10 cellular contexts compared by ENCODE assay signal in the genomic region with DNA sequence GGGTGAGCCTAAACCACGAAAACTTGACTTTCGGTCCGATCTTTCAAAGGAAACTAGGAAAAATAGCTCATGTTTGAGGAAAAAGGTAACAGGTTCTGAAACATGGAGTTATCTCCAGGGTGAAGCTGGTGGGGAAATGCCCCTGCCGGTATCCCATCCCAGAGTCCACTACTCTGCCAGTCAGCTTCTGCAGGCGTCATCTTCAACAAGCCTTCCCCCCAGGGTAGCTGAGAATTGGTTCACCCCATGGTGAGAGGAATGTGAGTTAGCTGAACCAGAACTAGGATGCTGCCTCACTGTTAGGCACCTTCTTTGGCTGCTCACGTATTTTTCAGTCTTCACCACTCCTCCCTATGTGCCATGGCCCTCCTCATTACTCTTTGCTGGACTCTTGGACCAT. TPM values are rescaled to one million over a fixed set of nuclear protein-coding genes. Genes with fewer than 3 reads are reported as not detected.
DNase-seq lines count a peak whose midpoint lies in the region; ATAC-seq and TF ChIP-seq lines count a peak whose summit lies in the region.
"Had no signal": no experiment of that assay in that cellular context is flagged by ENCODE, and none has a peak within 500 bp of the region (broad histone marks: within the 10 kb centered on the region; RNA-seq: fewer than 3 reads in every experiment).

No MANE protein-coding gene starts in this region.

- TF ChIP-seq CTCF in esophagus muscularis mucosa (IDR thresholded peaks at IDR 0.05), result no peak

- peak overlapping the region; percentile 89 for H3K4me2 ChIP-seq in skeletal muscle satellite cell (ENCODE audit: low read length)

- H3K27ac ChIP-seq in SJCRH30, result peak overlapping the region; percentile 38; the same call in 1 of the 2 replicates
- no peak overlapping the region for H3K27ac ChIP-seq in esophagus muscularis mucosa (replicated peaks in 1 of 4)
- H3K27ac ChIP-seq: foreskin keratinocyte had no signal

- no peak for ATAC-seq in GM18861 (IDR thresholded peaks at IDR 0.05; ENCODE audit: unreplicated experiment)
- ATAC-seq: foreskin keratinocyte had no signal

- 83% methylated on average over 6 of the region's 6 CpGs for WGBS in esophagus muscularis mucosa

- TF ChIP-seq POLR2A in esophagus muscularis mucosa (IDR thresholded peaks at IDR 0.05; ENCODE audit: low read depth), result no peak

- H3K9me3 Mint-ChIP-seq in activated CD4-positive, alpha-beta T cell treated with anti-CD3 and anti-CD28 coated beads, Interleukin-2, amount 10 ng/mL, durations not matched to agents 24 days and 14 days, result no peaks in the 10 kb centered on the region

- intact Hi-C loops in activated CD4-positive, alpha-beta T cell treated with anti-CD3 and anti-CD28 coated beads, Interleukin-2, amount 10 ng/mL, durations not matched to agents 24 days and 14 days (cut with micrococcal nuclease), result loop anchor here (5.0 to 10.0 kb wide), 2 partner anchors 300 to 423 kb away; no protein-coding TSS in a partner anchor
- intact Hi-C loops in esophagus muscularis mucosa (cut with DNase I), result no loop called here

- H3K4me3 ChIP-seq in SJCRH30 (peak overlapping the region; percentile 64), esophagus muscularis mucosa (peak overlapping the region; percentile 87 to 98 (median 96)), skeletal muscle satellite cell (ENCODE audit: low read length) (peak overlapping the region; percentile 85)

- H3K4me1 Mint-ChIP-seq in activated CD4-positive, alpha-beta T cell treated with anti-CD3 and anti-CD28 coated beads, Interleukin-2, amount 10 ng/mL, durations not matched to agents 24 days and 14 days, result peaks cover 34% of the 10 kb centered on the region

- H3K9ac ChIP-seq in skeletal muscle satellite cell (ENCODE audit: low read depth, low read length), result no peak overlapping the region

- H3K27ac Mint-ChIP-seq in activated CD4-positive, alpha-beta T cell treated with anti-CD3 and anti-CD28 coated beads, Interleukin-2, amount 10 ng/mL, durations not matched to agents 24 days and 14 days, result no peak overlapping the region

- H3K9me3 ChIP-seq in SJCRH30 (replicated peaks) (no peaks in the 10 kb centered on the region), esophagus muscularis mucosa (no peaks in the 10 kb centered on the region), skeletal muscle satellite cell (replicated peaks; ENCODE audit: low read length) (no peaks in the 10 kb centered on the region)

- no peaks in the 10 kb centered on the region for H3K27me3 Mint-ChIP-seq in activated CD4-positive, alpha-beta T cell treated with anti-CD3 and anti-CD28 coated beads, Interleukin-2, amount 10 ng/mL, durations not matched to agents 24 days and 14 days

- DNase-seq in activated CD4-positive, alpha-beta T cell treated with anti-CD3 and anti-CD28 coated beads, Interleukin-2, amount 10 ng/mL, durations not matched to agents 24 days and 14 days, result no peak
- no peak for DNase-seq in activated CD4-positive, alpha-beta T cell treated with anti-CD3 and anti-CD28 coated beads for 4 hours
- DNase-seq in SJCRH30, result no peak
- DNase-seq in esophagus muscularis mucosa (ENCODE audit: extremely low spot score), result no peak
- no peak for DNase-seq in KG1 (lab: John Stamatoyannopoulos, UW)
- DNase-seq in SW480 (ENCODE audit: low spot score), result no peak
- DNase-seq: foreskin keratinocyte, NCI-H774 had no signal

- H3K36me3 ChIP-seq in SJCRH30 (no peaks in the 10 kb centered on the region), esophagus muscularis mucosa (no peaks in the 10 kb centered on the region), skeletal muscle satellite cell (ENCODE audit: insufficient read depth, low read length) (no peaks in the 10 kb centered on the region)

- H3K4me3 Mint-ChIP-seq in activated CD4-positive, alpha-beta T cell treated with anti-CD3 and anti-CD28 coated beads, Interleukin-2, amount 10 ng/mL, durations not matched to agents 24 days and 14 days, result peak overlapping the region; percentile 95

- 0 out of 2 replicates have a peak, but pooled peaks cover 3% of the 10 kb centered on the region for H3K4me1 ChIP-seq in SJCRH30
- H3K4me1 ChIP-seq in esophagus muscularis mucosa, result peaks cover 19 to 47% (median 38%) of the 10 kb centered on the region in 4 donors
- peaks cover 9% of the 10 kb centered on the region for H3K4me1 ChIP-seq in skeletal muscle satellite cell (ENCODE audit: control insufficient read depth, insufficient read depth, low read length)

- H3K36me3 Mint-ChIP-seq in activated CD4-positive, alpha-beta T cell treated with anti-CD3 and anti-CD28 coated beads, Interleukin-2, amount 10 ng/mL, durations not matched to agents 24 days and 14 days (ENCODE audit: low read depth), result peaks cover 13% of the 10 kb centered on the region

- no peak for TF ChIP-seq EP300 in esophagus muscularis mucosa (IDR thresholded peaks at IDR 0.05)

- H3K27me3 ChIP-seq in SJCRH30, result no peaks in the 10 kb centered on the region
- H3K27me3 ChIP-seq in esophagus muscularis mucosa, result no peaks in the 10 kb centered on the region
- H3K27me3 ChIP-seq in skeletal muscle satellite cell (ENCODE audit: control insufficient read depth, insufficient read depth, low read length), result no peaks in the 10 kb centered on the region
- H3K27me3 ChIP-seq: foreskin keratinocyte had no signal

RNA-seq across cellular contexts. Expression of a gene that starts 1.1 kb away (rescaled TPM):
- 3.7 and 4.3 TPM in 2 replicates for total RNA-seq in activated CD4-positive, alpha-beta T cell treated with anti-CD3 and anti-CD28 coated beads, Interleukin-2, amount 10 ng/mL, durations not matched to agents 24 days and 14 days
- 5.9 and 8.5 TPM in 2 replicates for total RNA-seq in SJCRH30 (2014; rRNA removed; shearing (Covaris generic))
- 1 to 10 TPM in 2 of 4 donors, under 1 TPM in 2; 0.50 to 1.6 (median 1.0) TPM for total RNA-seq in esophagus muscularis mucosa
- total RNA-seq in skeletal muscle satellite cell (2012; rRNA removed), result 1.0 and 2.2 TPM in 2 replicates

RNA-seq across cellular contexts. Expression of a gene that starts 1.3 kb away (rescaled TPM):
- 77.8 and 80.9 TPM in 2 replicates for total RNA-seq in activated CD4-positive, alpha-beta T cell treated with anti-CD3 and anti-CD28 coated beads, Interleukin-2, amount 10 ng/mL, durations not matched to agents 24 days and 14 days
- total RNA-seq in SJCRH30 (2014; rRNA removed; shearing (Covaris generic)), result 76.4 and 88.2 TPM in 2 replicates
- 10 to 100 TPM; 20.7 to 28.8 (median 27.0) TPM for total RNA-seq in esophagus muscularis mucosa
- total RNA-seq in skeletal muscle satellite cell (2012; rRNA removed), result 36.0 and 53.7 TPM in 2 replicates
